Comparison of ENCODE assay signal across 8 cellular contexts in genomic region chr11:35272391-35272821, GRCh38.
DNase-seq lines count a peak whose midpoint lies in the region; ATAC-seq and TF ChIP-seq lines count a peak whose summit lies in the region.

No MANE protein-coding gene starts in this region.

- TF ChIP-seq CTCF in smooth muscle cell (IDR thresholded peaks at IDR 0.05; ENCODE audit: borderline replicate concordance, insufficient read depth, poor library complexity, severe bottlenecking) (no peak), RWPE1 (conservative IDR thresholded peaks at IDR 0.05; ENCODE audit: low read depth) (no peak)

- no peak overlapping the region for H3K4me2 ChIP-seq in smooth muscle cell

- no peak overlapping the region for H3K9ac ChIP-seq in smooth muscle cell (ENCODE audit: low read depth)

- H2AFZ ChIP-seq in smooth muscle cell (ENCODE audit: low read depth): no peak overlapping the region

- ATAC-seq in HG03135 (IDR thresholded peaks at IDR 0.05; ENCODE audit: unreplicated experiment): peak; percentile 72

- no peaks in the 10 kb centered on the region for H3K9me3 ChIP-seq in smooth muscle cell (replicated peaks; ENCODE audit: low read depth)

- H4K20me1 ChIP-seq in smooth muscle cell (ENCODE audit: low read depth): no peaks in the 10 kb centered on the region

- 59% methylated on average over 3 of the region's 3 CpGs for WGBS in smooth muscle cell (ENCODE audit: low lambda C conversion rate)

- H3K79me2 ChIP-seq in smooth muscle cell (ENCODE audit: low read depth): no peaks in the 10 kb centered on the region

- DNase-seq in GM19238 (ENCODE audit: insufficient read length, low spot score) (peak; percentile 54), smooth muscle cell (lab: John Stamatoyannopoulos, UW; ENCODE audit: unreplicated experiment) (no peak), DMS79 treated with DMSO at 0.1 percent for 48 hours (lab: John Stamatoyannopoulos, UW) (no peak), RWPE1 (ENCODE audit: low spot score) (no peak), HPDE6-E6E7 (ENCODE audit: extremely low spot score) (no peak), DMS 273 treated with DMSO at 0.1 percent for 48 hours (lab: John Stamatoyannopoulos, UW) (no peak)
- DNase-seq in activated CD4-positive, alpha-beta T cell treated with anti-CD3 and anti-CD28 coated beads, Interleukin-2, amount 50 U/mL, for 48 hours: peak; percentile 58 to 72

- peak overlapping the region; percentile 45 for H3K27ac ChIP-seq in smooth muscle cell (ENCODE audit: low read depth)
- no peak overlapping the region for H3K27ac ChIP-seq in RWPE1

- no peaks in the 10 kb centered on the region for H3K27me3 ChIP-seq in smooth muscle cell (ENCODE audit: low read depth)

- H3K4me1 ChIP-seq in smooth muscle cell (ENCODE audit: low read depth): no peaks in the 10 kb centered on the region

- no peaks in the 10 kb centered on the region for H3F3A ChIP-seq in smooth muscle cell (ENCODE audit: low read depth)

- CTCF ChIA-PET in RWPE1 (lab: Yijun Ruan, JAX): interaction anchor here (0.6 kb wide), 1 partner anchor 39 kb away, joined by 6 read pairs; no protein-coding TSS in a partner anchor

- H3K4me3 ChIP-seq in smooth muscle cell: no peak overlapping the region

- H3K36me3 ChIP-seq in smooth muscle cell (ENCODE audit: low read depth): no peaks in the 10 kb centered on the region

- POLR2A ChIA-PET in RWPE1 (lab: Yijun Ruan, JAX; ENCODE audit: low non-redundant PET): no interaction called here

Comparison
In these comparisons a context has a peak if more than half of its experiments do, and no peak if none do; other contexts are left out.
1. DNase-seq: peak in GM19238 (single experiment) and activated CD4-positive, alpha-beta T cell treated with anti-CD3 and anti-CD28 coated beads, Interleukin-2, amount 50 U/mL, for 48 hours (2 of 2); none in smooth muscle cell (single experiment), DMS79 treated with DMSO at 0.1 percent for 48 hours (single experiment), RWPE1 (single experiment), HPDE6-E6E7 (single experiment) and DMS 273 treated with DMSO at 0.1 percent for 48 hours (single experiment).